Comparison of ENCODE assay signal across 1 cellular context in the genomic region with DNA sequence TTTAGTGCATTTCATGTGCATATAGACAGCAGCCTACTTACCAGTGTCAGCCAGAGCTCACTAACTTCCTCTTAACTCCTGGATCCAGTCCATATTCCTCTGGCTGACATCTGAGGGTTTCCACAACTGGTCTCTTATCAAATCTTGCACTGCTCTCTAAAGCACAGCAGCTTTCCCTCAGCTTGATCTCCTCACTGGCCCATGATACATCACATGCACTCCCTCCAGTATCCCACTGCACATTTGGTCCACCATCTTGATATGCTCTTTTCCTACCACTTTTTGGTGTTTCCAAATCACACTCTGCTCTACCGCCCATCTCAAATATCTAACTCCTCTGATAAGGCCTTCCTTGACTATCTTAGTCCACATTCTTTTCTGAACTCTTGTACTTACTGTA.
TF ChIP-seq lines count a peak whose summit lies in the region.

No MANE protein-coding gene starts in this region.

TF ChIP-seq in K562, 482 proteins besides CTCF, POLR2A, EP300 and RAD21 (continued from another document and continues in another):
- TF ChIP-seq, protein P1, sequence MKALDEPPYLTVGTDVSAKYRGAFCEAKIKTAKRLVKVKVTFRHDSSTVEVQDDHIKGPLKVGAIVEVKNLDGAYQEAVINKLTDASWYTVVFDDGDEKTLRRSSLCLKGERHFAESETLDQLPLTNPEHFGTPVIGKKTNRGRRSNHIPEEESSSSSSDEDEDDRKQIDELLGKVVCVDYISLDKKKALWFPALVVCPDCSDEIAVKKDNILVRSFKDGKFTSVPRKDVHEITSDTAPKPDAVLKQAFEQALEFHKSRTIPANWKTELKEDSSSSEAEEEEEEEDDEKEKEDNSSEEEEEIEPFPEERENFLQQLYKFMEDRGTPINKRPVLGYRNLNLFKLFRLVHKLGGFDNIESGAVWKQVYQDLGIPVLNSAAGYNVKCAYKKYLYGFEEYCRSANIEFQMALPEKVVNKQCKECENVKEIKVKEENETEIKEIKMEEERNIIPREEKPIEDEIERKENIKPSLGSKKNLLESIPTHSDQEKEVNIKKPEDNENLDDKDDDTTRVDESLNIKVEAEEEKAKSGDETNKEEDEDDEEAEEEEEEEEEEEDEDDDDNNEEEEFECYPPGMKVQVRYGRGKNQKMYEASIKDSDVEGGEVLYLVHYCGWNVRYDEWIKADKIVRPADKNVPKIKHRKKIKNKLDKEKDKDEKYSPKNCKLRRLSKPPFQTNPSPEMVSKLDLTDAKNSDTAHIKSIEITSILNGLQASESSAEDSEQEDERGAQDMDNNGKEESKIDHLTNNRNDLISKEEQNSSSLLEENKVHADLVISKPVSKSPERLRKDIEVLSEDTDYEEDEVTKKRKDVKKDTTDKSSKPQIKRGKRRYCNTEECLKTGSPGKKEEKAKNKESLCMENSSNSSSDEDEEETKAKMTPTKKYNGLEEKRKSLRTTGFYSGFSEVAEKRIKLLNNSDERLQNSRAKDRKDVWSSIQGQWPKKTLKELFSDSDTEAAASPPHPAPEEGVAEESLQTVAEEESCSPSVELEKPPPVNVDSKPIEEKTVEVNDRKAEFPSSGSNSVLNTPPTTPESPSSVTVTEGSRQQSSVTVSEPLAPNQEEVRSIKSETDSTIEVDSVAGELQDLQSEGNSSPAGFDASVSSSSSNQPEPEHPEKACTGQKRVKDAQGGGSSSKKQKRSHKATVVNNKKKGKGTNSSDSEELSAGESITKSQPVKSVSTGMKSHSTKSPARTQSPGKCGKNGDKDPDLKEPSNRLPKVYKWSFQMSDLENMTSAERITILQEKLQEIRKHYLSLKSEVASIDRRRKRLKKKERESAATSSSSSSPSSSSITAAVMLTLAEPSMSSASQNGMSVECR (CRISPR knock-in tag; IDR thresholded peaks at IDR 0.05): no peak
- TF ChIP-seq, protein P2, sequence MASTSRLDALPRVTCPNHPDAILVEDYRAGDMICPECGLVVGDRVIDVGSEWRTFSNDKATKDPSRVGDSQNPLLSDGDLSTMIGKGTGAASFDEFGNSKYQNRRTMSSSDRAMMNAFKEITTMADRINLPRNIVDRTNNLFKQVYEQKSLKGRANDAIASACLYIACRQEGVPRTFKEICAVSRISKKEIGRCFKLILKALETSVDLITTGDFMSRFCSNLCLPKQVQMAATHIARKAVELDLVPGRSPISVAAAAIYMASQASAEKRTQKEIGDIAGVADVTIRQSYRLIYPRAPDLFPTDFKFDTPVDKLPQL (IDR thresholded peaks at IDR 0.05; ENCODE audit: extremely low read depth, insufficient read length): no peak
- TF ChIP-seq CBFA2T3 (IDR thresholded peaks at IDR 0.05) (peak; percentile 86), ZFP30 (CRISPR knock-in tag; IDR thresholded peaks at IDR 0.05; ENCODE audit: borderline replicate concordance) (no peak), ZNF57 (CRISPR knock-in tag; IDR thresholded peaks at IDR 0.05) (no peak), ZNF584 (CRISPR knock-in tag; IDR thresholded peaks at IDR 0.05; ENCODE audit: low read depth) (peak; percentile 28; the same call in 1 of the 2 replicates), EZH2 (IDR thresholded peaks at IDR 0.05; ENCODE audit: borderline replicate concordance, low read depth, low read length) (no peak), ZNF551 (CRISPR knock-in tag; IDR thresholded peaks at IDR 0.05) (no peak), ZNF696 (CRISPR knock-in tag; conservative IDR thresholded peaks at IDR 0.05) (no peak), HMG20B (CRISPR knock-in tag; IDR thresholded peaks at IDR 0.05) (no peak), ZNF766 (CRISPR knock-in tag; conservative IDR thresholded peaks at IDR 0.05) (0 out of 2 replicates have a peak, but pooled peaks have one; percentile 57), ILK (tag; IDR thresholded peaks at IDR 0.05; ENCODE audit: borderline replicate concordance, low read depth) (no peak), ZFP1 (CRISPR knock-in tag; IDR thresholded peaks at IDR 0.05) (no peak)
- TF ChIP-seq, protein P3, sequence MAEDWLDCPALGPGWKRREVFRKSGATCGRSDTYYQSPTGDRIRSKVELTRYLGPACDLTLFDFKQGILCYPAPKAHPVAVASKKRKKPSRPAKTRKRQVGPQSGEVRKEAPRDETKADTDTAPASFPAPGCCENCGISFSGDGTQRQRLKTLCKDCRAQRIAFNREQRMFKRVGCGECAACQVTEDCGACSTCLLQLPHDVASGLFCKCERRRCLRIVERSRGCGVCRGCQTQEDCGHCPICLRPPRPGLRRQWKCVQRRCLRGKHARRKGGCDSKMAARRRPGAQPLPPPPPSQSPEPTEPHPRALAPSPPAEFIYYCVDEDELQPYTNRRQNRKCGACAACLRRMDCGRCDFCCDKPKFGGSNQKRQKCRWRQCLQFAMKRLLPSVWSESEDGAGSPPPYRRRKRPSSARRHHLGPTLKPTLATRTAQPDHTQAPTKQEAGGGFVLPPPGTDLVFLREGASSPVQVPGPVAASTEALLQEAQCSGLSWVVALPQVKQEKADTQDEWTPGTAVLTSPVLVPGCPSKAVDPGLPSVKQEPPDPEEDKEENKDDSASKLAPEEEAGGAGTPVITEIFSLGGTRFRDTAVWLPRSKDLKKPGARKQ (CRISPR knock-in tag; IDR thresholded peaks at IDR 0.05): no peak
- TF ChIP-seq, protein P4, sequence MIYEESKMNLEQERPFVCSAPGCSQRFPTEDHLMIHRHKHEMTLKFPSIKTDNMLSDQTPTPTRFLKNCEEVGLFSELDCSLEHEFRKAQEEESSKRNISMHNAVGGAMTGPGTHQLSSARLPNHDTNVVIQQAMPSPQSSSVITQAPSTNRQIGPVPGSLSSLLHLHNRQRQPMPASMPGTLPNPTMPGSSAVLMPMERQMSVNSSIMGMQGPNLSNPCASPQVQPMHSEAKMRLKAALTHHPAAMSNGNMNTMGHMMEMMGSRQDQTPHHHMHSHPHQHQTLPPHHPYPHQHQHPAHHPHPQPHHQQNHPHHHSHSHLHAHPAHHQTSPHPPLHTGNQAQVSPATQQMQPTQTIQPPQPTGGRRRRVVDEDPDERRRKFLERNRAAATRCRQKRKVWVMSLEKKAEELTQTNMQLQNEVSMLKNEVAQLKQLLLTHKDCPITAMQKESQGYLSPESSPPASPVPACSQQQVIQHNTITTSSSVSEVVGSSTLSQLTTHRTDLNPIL (CRISPR knock-in tag; IDR thresholded peaks at IDR 0.05): no peak
- TF ChIP-seq, protein P5, sequence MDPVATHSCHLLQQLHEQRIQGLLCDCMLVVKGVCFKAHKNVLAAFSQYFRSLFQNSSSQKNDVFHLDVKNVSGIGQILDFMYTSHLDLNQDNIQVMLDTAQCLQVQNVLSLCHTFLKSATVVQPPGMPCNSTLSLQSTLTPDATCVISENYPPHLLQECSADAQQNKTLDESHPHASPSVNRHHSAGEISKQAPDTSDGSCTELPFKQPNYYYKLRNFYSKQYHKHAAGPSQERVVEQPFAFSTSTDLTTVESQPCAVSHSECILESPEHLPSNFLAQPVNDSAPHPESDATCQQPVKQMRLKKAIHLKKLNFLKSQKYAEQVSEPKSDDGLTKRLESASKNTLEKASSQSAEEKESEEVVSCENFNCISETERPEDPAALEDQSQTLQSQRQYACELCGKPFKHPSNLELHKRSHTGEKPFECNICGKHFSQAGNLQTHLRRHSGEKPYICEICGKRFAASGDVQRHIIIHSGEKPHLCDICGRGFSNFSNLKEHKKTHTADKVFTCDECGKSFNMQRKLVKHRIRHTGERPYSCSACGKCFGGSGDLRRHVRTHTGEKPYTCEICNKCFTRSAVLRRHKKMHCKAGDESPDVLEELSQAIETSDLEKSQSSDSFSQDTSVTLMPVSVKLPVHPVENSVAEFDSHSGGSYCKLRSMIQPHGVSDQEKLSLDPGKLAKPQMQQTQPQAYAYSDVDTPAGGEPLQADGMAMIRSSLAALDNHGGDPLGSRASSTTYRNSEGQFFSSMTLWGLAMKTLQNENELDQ (CRISPR knock-in tag; IDR thresholded peaks at IDR 0.05; ENCODE audit: borderline replicate concordance): no peak
- TF ChIP-seq, protein P6, sequence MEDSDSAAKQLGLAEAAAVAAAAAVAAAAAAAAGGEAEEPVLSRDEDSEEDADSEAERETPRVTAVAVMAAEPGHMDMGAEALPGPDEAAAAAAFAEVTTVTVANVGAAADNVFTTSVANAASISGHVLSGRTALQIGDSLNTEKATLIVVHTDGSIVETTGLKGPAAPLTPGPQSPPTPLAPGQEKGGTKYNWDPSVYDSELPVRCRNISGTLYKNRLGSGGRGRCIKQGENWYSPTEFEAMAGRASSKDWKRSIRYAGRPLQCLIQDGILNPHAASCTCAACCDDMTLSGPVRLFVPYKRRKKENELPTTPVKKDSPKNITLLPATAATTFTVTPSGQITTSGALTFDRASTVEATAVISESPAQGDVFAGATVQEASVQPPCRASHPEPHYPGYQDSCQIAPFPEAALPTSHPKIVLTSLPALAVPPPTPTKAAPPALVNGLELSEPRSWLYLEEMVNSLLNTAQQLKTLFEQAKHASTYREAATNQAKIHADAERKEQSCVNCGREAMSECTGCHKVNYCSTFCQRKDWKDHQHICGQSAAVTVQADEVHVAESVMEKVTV (CRISPR knock-in tag; IDR thresholded peaks at IDR 0.05): no peak
- TF ChIP-seq, protein P7, sequence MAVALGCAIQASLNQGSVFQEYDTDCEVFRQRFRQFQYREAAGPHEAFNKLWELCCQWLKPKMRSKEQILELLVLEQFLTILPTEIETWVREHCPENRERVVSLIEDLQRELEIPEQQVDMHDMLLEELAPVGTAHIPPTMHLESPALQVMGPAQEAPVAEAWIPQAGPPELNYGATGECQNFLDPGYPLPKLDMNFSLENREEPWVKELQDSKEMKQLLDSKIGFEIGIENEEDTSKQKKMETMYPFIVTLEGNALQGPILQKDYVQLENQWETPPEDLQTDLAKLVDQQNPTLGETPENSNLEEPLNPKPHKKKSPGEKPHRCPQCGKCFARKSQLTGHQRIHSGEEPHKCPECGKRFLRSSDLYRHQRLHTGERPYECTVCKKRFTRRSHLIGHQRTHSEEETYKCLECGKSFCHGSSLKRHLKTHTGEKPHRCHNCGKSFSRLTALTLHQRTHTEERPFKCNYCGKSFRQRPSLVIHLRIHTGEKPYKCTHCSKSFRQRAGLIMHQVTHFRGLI (CRISPR knock-in tag; IDR thresholded peaks at IDR 0.05): peak; percentile 54; the same call in 1 of the 2 replicates
- TF ChIP-seq, protein P8, sequence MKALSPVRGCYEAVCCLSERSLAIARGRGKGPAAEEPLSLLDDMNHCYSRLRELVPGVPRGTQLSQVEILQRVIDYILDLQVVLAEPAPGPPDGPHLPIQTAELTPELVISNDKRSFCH (CRISPR knock-in tag; IDR thresholded peaks at IDR 0.05): no peak
- TF ChIP-seq, protein P8 (tag; IDR thresholded peaks at IDR 0.05): no peak
- TF ChIP-seq, protein P9, sequence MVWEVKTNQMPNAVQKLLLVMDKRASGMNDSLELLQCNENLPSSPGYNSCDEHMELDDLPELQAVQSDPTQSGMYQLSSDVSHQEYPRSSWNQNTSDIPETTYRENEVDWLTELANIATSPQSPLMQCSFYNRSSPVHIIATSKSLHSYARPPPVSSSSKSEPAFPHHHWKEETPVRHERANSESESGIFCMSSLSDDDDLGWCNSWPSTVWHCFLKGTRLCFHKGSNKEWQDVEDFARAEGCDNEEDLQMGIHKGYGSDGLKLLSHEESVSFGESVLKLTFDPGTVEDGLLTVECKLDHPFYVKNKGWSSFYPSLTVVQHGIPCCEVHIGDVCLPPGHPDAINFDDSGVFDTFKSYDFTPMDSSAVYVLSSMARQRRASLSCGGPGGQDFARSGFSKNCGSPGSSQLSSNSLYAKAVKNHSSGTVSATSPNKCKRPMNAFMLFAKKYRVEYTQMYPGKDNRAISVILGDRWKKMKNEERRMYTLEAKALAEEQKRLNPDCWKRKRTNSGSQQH (CRISPR knock-in tag; IDR thresholded peaks at IDR 0.05): 0 out of 2 replicates have a peak, but pooled peaks have one; percentile 47
- TF ChIP-seq, protein P10, sequence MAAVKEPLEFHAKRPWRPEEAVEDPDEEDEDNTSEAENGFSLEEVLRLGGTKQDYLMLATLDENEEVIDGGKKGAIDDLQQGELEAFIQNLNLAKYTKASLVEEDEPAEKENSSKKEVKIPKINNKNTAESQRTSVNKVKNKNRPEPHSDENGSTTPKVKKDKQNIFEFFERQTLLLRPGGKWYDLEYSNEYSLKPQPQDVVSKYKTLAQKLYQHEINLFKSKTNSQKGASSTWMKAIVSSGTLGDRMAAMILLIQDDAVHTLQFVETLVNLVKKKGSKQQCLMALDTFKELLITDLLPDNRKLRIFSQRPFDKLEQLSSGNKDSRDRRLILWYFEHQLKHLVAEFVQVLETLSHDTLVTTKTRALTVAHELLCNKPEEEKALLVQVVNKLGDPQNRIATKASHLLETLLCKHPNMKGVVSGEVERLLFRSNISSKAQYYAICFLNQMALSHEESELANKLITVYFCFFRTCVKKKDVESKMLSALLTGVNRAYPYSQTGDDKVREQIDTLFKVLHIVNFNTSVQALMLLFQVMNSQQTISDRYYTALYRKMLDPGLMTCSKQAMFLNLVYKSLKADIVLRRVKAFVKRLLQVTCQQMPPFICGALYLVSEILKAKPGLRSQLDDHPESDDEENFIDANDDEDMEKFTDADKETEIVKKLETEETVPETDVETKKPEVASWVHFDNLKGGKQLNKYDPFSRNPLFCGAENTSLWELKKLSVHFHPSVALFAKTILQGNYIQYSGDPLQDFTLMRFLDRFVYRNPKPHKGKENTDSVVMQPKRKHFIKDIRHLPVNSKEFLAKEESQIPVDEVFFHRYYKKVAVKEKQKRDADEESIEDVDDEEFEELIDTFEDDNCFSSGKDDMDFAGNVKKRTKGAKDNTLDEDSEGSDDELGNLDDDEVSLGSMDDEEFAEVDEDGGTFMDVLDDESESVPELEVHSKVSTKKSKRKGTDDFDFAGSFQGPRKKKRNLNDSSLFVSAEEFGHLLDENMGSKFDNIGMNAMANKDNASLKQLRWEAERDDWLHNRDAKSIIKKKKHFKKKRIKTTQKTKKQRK (IDR thresholded peaks at IDR 0.05; ENCODE audit: borderline replicate concordance, low read depth, low read length): no peak
